In the genomic region with DNA sequence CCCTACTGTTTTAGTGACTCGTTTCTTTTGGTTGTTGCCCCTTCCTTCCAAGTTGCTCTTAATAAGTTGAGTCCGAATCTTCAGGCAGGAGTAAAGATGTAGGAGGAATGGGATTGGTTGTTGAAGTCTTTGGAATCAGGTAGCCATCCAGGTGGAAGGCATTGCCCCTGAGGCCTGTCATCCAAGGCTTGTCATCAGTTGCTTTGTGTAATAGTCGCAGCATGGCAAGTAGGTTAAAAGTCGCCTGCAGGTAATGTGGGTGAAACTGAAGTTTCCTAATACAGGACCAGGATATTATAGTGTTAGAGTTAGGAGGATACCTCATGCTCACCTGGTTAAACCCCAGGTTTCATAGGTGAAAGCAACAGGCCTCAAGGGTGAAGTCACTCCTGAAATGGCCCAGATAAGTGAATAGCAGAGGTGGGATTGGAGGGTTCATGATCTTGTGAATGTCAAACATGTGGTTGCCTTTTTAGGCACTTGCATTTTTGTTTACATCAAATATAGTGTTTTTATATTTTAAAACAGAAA, we compare ENCODE assay signal across 1 cellular context.
TF ChIP-seq lines count a peak whose summit lies in the region.

No MANE protein-coding gene starts in this region.

TF ChIP-seq in GM12878, 131 proteins besides CTCF, POLR2A, EP300 and RAD21:
- TF ChIP-seq MEF2B (IDR thresholded peaks at IDR 0.05; ENCODE audit: partially characterized antibody, poor library complexity, severe bottlenecking) (no peak), ZSCAN29 (IDR thresholded peaks at IDR 0.05) (no peak), HDGF (IDR thresholded peaks at IDR 0.05) (no peak), NR2F1 (conservative IDR thresholded peaks at IDR 0.05) (no peak), NFYA (IDR thresholded peaks at IDR 0.05; ENCODE audit: borderline replicate concordance, low read depth, low read length) (no peak), KDM1A (IDR thresholded peaks at IDR 0.05; ENCODE audit: borderline replicate concordance) (no peak), POLR2AphosphoS2 (IDR thresholded peaks at IDR 0.05; ENCODE audit: low read depth, low read length) (no peak), YY1 (IDR thresholded peaks at IDR 0.05; ENCODE audit: low read depth, low read length) (no peak), HDAC2 (IDR thresholded peaks at IDR 0.05) (no peak), CREM (IDR thresholded peaks at IDR 0.05; ENCODE audit: low read depth) (no peak), FOXK2 (IDR thresholded peaks at IDR 0.05) (no peak), HDAC6 (IDR thresholded peaks at IDR 0.05; ENCODE audit: unreplicated experiment) (no peak), EZH2 (IDR thresholded peaks at IDR 0.05; ENCODE audit: borderline replicate concordance, control insufficient read depth, low read depth, low read length) (no peak)
- TF ChIP-seq, protein P1, sequence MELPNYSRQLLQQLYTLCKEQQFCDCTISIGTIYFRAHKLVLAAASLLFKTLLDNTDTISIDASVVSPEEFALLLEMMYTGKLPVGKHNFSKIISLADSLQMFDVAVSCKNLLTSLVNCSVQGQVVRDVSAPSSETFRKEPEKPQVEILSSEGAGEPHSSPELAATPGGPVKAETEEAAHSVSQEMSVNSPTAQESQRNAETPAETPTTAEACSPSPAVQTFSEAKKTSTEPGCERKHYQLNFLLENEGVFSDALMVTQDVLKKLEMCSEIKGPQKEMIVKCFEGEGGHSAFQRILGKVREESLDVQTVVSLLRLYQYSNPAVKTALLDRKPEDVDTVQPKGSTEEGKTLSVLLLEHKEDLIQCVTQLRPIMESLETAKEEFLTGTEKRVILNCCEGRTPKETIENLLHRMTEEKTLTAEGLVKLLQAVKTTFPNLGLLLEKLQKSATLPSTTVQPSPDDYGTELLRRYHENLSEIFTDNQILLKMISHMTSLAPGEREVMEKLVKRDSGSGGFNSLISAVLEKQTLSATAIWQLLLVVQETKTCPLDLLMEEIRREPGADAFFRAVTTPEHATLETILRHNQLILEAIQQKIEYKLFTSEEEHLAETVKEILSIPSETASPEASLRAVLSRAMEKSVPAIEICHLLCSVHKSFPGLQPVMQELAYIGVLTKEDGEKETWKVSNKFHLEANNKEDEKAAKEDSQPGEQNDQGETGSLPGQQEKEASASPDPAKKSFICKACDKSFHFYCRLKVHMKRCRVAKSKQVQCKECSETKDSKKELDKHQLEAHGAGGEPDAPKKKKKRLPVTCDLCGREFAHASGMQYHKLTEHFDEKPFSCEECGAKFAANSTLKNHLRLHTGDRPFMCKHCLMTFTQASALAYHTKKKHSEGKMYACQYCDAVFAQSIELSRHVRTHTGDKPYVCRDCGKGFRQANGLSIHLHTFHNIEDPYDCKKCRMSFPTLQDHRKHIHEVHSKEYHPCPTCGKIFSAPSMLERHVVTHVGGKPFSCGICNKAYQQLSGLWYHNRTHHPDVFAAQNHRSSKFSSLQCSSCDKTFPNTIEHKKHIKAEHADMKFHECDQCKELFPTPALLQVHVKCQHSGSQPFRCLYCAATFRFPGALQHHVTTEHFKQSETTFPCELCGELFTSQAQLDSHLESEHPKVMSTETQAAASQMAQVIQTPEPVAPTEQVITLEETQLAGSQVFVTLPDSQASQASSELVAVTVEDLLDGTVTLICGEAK (IDR thresholded peaks at IDR 0.05; ENCODE audit: borderline replicate concordance), result no peak
- TF ChIP-seq, protein P2, sequence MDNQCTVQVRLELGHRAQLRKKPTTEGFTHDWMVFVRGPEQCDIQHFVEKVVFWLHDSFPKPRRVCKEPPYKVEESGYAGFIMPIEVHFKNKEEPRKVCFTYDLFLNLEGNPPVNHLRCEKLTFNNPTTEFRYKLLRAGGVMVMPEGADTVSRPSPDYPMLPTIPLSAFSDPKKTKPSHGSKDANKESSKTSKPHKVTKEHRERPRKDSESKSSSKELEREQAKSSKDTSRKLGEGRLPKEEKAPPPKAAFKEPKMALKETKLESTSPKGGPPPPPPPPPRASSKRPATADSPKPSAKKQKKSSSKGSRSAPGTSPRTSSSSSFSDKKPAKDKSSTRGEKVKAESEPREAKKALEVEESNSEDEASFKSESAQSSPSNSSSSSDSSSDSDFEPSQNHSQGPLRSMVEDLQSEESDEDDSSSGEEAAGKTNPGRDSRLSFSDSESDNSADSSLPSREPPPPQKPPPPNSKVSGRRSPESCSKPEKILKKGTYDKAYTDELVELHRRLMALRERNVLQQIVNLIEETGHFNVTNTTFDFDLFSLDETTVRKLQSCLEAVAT (IDR thresholded peaks at IDR 0.05), result no peak
- TF ChIP-seq, protein P3, sequence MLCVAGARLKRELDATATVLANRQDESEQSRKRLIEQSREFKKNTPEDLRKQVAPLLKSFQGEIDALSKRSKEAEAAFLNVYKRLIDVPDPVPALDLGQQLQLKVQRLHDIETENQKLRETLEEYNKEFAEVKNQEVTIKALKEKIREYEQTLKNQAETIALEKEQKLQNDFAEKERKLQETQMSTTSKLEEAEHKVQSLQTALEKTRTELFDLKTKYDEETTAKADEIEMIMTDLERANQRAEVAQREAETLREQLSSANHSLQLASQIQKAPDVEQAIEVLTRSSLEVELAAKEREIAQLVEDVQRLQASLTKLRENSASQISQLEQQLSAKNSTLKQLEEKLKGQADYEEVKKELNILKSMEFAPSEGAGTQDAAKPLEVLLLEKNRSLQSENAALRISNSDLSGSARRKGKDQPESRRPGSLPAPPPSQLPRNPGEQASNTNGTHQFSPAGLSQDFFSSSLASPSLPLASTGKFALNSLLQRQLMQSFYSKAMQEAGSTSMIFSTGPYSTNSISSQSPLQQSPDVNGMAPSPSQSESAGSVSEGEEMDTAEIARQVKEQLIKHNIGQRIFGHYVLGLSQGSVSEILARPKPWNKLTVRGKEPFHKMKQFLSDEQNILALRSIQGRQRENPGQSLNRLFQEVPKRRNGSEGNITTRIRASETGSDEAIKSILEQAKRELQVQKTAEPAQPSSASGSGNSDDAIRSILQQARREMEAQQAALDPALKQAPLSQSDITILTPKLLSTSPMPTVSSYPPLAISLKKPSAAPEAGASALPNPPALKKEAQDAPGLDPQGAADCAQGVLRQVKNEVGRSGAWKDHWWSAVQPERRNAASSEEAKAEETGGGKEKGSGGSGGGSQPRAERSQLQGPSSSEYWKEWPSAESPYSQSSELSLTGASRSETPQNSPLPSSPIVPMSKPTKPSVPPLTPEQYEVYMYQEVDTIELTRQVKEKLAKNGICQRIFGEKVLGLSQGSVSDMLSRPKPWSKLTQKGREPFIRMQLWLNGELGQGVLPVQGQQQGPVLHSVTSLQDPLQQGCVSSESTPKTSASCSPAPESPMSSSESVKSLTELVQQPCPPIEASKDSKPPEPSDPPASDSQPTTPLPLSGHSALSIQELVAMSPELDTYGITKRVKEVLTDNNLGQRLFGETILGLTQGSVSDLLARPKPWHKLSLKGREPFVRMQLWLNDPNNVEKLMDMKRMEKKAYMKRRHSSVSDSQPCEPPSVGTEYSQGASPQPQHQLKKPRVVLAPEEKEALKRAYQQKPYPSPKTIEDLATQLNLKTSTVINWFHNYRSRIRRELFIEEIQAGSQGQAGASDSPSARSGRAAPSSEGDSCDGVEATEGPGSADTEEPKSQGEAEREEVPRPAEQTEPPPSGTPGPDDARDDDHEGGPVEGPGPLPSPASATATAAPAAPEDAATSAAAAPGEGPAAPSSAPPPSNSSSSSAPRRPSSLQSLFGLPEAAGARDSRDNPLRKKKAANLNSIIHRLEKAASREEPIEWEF (IDR thresholded peaks at IDR 0.05; ENCODE audit: insufficient replicate concordance, low read depth, low read length), result no peak
- TF ChIP-seq, protein P4, sequence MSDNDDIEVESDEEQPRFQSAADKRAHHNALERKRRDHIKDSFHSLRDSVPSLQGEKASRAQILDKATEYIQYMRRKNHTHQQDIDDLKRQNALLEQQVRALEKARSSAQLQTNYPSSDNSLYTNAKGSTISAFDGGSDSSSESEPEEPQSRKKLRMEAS (IDR thresholded peaks at IDR 0.05; ENCODE audit: low read depth, low read length), result no peak
TF ChIP-seq in GM12878: peak in this region for 0.
